Comparison of ENCODE assay signal across 9 cellular contexts in the genomic region with DNA sequence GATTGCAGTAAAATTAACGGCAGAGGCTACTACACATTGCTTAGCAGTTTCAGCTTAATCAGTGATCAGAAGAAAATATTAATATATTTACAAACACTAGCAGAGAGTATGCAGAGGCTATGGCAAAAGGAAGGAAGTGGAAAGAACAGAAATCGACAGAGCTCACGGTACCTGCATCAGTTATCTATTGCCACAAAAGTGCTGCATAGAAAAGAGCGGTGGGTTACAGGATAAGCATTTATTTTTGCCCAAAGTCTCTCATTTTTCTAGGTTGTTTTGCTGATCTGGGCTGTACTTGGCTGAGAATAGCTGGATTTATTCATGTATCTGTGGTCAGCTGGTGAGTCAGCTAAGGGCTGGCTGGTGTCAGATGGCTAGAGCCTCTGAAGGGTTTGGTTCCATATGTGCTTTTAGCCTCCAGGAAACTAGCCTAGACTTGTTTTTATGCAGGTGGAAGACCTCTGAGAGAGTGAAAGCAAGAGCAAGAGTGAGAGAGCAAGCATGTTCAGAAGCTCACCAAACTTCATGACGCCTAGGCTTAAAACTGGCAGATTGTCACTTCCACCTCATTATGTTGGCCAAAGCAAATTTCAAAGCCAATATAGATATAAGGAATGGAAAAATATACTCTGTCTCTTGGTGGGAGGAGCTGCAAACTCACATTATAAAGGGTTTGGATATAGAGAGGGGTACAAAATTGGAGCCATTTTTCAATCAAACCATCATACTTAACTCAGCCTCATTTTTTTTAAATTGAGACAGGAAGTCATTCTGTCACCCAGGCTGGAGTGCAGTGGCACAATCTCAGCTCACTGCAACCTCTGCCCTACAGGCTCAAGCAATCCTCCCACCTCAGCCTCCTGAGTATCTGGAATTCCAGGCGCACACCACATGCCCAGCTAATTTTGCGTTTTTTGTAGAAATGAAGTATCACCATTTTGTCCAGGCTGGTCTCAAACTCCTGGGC.
DNase-seq lines count a peak whose midpoint lies in the region; ATAC-seq and TF ChIP-seq lines count a peak whose summit lies in the region.
"Had no signal": no experiment of that assay in that cellular context is flagged by ENCODE, and none has a peak within 500 bp of the region (broad histone marks: within the 10 kb centered on the region; RNA-seq: fewer than 3 reads in every experiment).

No MANE protein-coding gene starts in this region.

- H3K27me3 ChIP-seq in esophagus squamous epithelium, result no peaks in the 10 kb centered on the region
- H3K27me3 ChIP-seq: adrenal gland had no signal

- no peaks in the 10 kb centered on the region for H3K9me3 ChIP-seq in esophagus squamous epithelium
- H3K9me3 ChIP-seq: adrenal gland had no signal

- ATAC-seq in GM18519 (IDR thresholded peaks at IDR 0.05; ENCODE audit: low FRiP score, unreplicated experiment), result peak; percentile 96
- peak; percentile 99 for ATAC-seq in HG02938 (IDR thresholded peaks at IDR 0.05; ENCODE audit: unreplicated experiment)

- H3K27ac ChIP-seq in esophagus squamous epithelium, result no peak overlapping the region
- H3K27ac ChIP-seq: adrenal gland had no signal

- H3K4me3 ChIP-seq in fibroblast of the aortic adventitia (ENCODE audit: low read depth, low read length) (peak overlapping the region; percentile 34), esophagus squamous epithelium (no peak overlapping the region)
- H3K4me3 ChIP-seq: adrenal gland had no signal

- in situ Hi-C loops in ACHN (cut with HindIII; ENCODE audit: low pct_ligation_motif_present, low pct_unique_long_range_greater_than_20kb, low sequenced_read_pairs), result no loop called here

- H3K36me3 ChIP-seq in esophagus squamous epithelium, result no peaks in the 10 kb centered on the region
- H3K36me3 ChIP-seq: adrenal gland had no signal

- H3K4me1 ChIP-seq in esophagus squamous epithelium, result no peaks in the 10 kb centered on the region
- H3K4me1 ChIP-seq: adrenal gland had no signal

- no peak for TF ChIP-seq POLR2A in esophagus squamous epithelium (IDR thresholded peaks at IDR 0.05)

- intact Hi-C loops in esophagus squamous epithelium (cut with DNase I), result no loop called here

- no peak for TF ChIP-seq CTCF in fibroblast of the aortic adventitia (IDR thresholded peaks at IDR 0.05; ENCODE audit: insufficient read depth, low read length)
- TF ChIP-seq CTCF in esophagus squamous epithelium (IDR thresholded peaks at IDR 0.05), result no peak

- DNase-seq in ACHN (peak; percentile 20), RPMI8226 (peak; percentile 15), fibroblast of the aortic adventitia (ENCODE audit: low read depth) (peak; percentile 84), NCI-H2171 treated with DMSO at 0.1 percent for 48 hours (lab: John Stamatoyannopoulos, UW) (no peak), superior temporal gyrus (ENCODE audit: extremely low spot score) (no peak), esophagus squamous epithelium (lab: John Stamatoyannopoulos, UW) (no peak)

- WGBS in esophagus squamous epithelium, 2 donors, result 70 to 77% methylated on average over 7 of the region's 7 CpGs

Comparison
In these comparisons a context has a peak if more than half of its experiments do, and no peak if none do; other contexts are left out.
1. DNase-seq: peak in ACHN (single experiment), RPMI8226 (single experiment) and fibroblast of the aortic adventitia (single experiment); none in NCI-H2171 treated with DMSO at 0.1 percent for 48 hours (single experiment), superior temporal gyrus (single experiment) and esophagus squamous epithelium (single experiment).